Comparison of ENCODE assay signal across 8 cellular contexts in the genomic region with DNA sequence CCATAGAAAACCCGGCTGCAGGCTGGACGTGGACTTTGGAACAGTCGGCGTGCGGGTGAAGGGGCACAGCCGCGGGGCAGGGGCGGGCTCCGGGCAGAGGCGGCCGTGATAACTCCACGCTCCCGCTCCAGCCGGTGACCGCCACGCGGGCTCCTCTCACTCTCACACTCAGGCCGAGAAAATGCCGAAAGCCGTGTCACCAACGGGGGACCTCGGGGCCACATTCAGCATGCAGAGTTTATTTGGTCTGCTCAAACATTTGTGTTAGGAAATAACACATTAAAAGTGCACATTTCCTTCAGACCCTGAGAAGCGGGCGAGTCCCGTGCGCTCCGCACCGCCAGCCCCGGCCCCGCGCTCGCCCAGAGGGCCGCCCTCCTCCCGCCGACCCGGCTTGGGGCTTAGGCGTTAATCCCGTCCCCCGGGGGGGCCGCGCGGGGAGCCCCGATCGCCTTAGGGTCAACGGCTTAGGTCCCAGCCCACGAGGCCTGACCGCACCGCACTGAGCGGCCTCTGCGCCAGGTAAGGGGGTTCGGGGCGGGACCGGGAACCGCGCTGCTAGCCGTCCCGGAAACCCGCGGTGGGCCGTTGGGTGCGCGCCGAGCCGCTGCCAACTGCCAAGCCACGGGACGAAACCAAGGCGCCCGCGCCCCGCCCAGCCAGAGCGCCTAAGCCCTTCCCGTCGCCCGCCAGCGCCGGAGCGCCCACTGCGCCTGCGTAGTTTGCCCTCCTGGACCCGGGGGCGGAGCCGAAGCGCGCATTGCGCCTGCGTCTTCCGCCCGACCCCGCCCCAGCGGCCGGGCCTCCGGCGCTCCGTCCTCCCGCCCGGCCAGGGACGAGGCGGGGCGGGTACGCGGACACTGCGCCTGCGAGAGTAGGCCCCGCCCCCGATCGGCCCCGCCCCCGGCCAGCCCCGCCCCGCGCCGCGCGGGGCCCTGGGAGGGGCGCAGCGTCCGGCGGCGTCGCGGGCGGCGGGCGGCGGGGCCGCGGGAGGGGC. TPM values are rescaled to one million over a fixed set of nuclear protein-coding genes. Genes with fewer than 3 reads are reported as not detected.
DNase-seq lines count a peak whose midpoint lies in the region; ATAC-seq, FAIRE-seq and TF ChIP-seq lines count a peak whose summit lies in the region.

A gene with protein sequence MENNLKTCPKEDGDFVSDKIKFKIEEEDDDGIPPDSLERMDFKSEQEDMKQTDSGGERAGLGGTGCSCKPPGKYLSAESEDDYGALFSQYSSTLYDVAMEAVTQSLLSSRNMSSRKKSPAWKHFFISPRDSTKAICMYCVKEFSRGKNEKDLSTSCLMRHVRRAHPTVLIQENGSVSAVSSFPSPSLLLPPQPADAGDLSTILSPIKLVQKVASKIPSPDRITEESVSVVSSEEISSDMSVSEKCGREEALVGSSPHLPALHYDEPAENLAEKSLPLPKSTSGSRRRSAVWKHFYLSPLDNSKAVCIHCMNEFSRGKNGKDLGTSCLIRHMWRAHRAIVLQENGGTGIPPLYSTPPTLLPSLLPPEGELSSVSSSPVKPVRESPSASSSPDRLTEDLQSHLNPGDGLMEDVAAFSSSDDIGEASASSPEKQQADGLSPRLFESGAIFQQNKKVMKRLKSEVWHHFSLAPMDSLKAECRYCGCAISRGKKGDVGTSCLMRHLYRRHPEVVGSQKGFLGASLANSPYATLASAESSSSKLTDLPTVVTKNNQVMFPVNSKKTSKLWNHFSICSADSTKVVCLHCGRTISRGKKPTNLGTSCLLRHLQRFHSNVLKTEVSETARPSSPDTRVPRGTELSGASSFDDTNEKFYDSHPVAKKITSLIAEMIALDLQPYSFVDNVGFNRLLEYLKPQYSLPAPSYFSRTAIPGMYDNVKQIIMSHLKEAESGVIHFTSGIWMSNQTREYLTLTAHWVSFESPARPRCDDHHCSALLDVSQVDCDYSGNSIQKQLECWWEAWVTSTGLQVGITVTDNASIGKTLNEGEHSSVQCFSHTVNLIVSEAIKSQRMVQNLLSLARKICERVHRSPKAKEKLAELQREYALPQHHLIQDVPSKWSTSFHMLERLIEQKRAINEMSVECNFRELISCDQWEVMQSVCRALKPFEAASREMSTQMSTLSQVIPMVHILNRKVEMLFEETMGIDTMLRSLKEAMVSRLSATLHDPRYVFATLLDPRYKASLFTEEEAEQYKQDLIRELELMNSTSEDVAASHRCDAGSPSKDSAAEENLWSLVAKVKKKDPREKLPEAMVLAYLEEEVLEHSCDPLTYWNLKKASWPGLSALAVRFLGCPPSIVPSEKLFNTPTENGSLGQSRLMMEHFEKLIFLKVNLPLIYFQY (plus strand): TSS at position 947 of the 997 bp plus-strand sequence. CDS start 29,819 bp downstream, outside the sequence.

- FAIRE-seq in GM19239 (lab: Jason Lieb, UNC): peak; percentile 91

- DNase-seq in BE2C (peak; percentile 99), GM19239 (ENCODE audit: insufficient read length, low spot score) (peak; percentile 99), NCI-H524 treated with DMSO at 0.1 percent for 48 hours (lab: John Stamatoyannopoulos, UW) (peak; percentile 71), choroid plexus epithelial cell (ENCODE audit: low read depth) (peak; percentile 96), kidney epithelial cell (ENCODE audit: low read depth) (peak; percentile 63)
- DNase-seq in activated CD4-positive, alpha-beta T cell treated with anti-CD3 and anti-CD28 coated beads for 4 hours: peak; percentile 97 to 98
- DNase-seq in stimulated activated CD4-positive, alpha-beta T cell treated with anti-CD3 and anti-CD28 coated beads, Interleukin-15, amount 100 ng/mL, for 24 hours: peak; percentile 99

- no peaks in the 10 kb centered on the region; the same call in 1 of the 2 replicates for H3K4me1 ChIP-seq in BE2C

- peaks cover 26% of the 10 kb centered on the region for H3K27me3 ChIP-seq in BE2C
- peaks cover 26% of the 10 kb centered on the region for H3K27me3 ChIP-seq in kidney epithelial cell (ENCODE audit: control insufficient read depth, insufficient read depth, low read length)

- H3K36me3 ChIP-seq in BE2C: peaks cover 6% of the 10 kb centered on the region
- no peaks in the 10 kb centered on the region for H3K36me3 ChIP-seq in kidney epithelial cell (ENCODE audit: control insufficient read depth, insufficient read depth, low read length)

- H3K9me3 ChIP-seq in BE2C: no peaks in the 10 kb centered on the region

- ATAC-seq in HG03442 (IDR thresholded peaks at IDR 0.05; ENCODE audit: unreplicated experiment): peak; percentile 70

- H3K4me3 ChIP-seq in BE2C (ENCODE audit: low read depth, low read length) (peak within 1 kb of the TSS; percentile 86), choroid plexus epithelial cell (ENCODE audit: low read depth, low read length) (peak within 1 kb of the TSS; percentile 84), kidney epithelial cell (ENCODE audit: low read depth, low read length) (peak within 1 kb of the TSS; percentile 77)

- no peak for TF ChIP-seq CTCF in BE2C (IDR thresholded peaks at IDR 0.05; ENCODE audit: low read depth, low read length)
- no peak for TF ChIP-seq CTCF in choroid plexus epithelial cell (conservative IDR thresholded peaks at IDR 0.05; ENCODE audit: low read depth, low read length)
- TF ChIP-seq CTCF in kidney epithelial cell (IDR thresholded peaks at IDR 0.05; ENCODE audit: insufficient read depth, low read length, poor library complexity, severe bottlenecking): no peak

RNA-seq across cellular contexts. Expression of the gene that starts here (rescaled TPM):
- 31.0 TPM for polyA plus RNA-seq in BE2C (2012; ENCODE audit: insufficient read depth, insufficient read length, low read depth)
- 28.8 and 34.4 TPM in 2 replicates for total RNA-seq in kidney epithelial cell

Comparison
In these comparisons a context has a peak if more than half of its experiments do, and no peak if none do; other contexts are left out.
1. Peak in every context shown above with its lines: DNase-seq, ATAC-seq and H3K4me3 ChIP-seq.